In the genomic region with DNA sequence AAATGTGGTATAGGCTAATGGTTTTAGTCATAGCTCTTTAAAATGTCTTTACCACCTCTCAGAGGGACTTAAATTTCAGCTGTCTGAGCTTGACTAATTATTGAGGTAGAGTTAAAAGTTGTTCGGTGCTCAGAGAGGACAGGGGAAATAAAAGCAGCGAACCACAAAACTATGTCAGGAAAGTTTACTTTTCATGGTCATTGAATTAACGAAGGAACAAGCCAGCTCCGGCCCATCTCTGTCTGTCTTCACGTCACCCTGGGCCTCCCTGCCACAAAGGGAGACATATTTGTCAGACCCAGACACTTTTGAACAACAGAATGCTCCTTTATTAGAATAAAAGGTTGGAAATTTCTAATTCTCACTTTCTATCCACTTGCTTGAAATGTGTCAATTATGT, we compare ENCODE assay signal across 18 cellular contexts.
"Had no signal": no experiment of that assay in that cellular context is flagged by ENCODE, and none has a peak within 500 bp of the region (broad histone marks: within the 10 kb centered on the region; RNA-seq: fewer than 3 reads in every experiment).

No MANE protein-coding gene starts in this region.

- H3K9me3 ChIP-seq: colonic mucosa, neutrophil, psoas muscle, sigmoid colon had no signal

- H3K27me3 ChIP-seq: colonic mucosa, hepatocyte, neutrophil, sigmoid colon had no signal

- H3K27ac Mint-ChIP-seq: naive thymus-derived CD4-positive, alpha-beta T cell; type B pancreatic cell had no signal

- H3K9me3 Mint-ChIP-seq: type B pancreatic cell had no signal

- H3K79me2 ChIP-seq: hepatocyte had no signal

- H3K4me1 ChIP-seq: colonic mucosa, foreskin keratinocyte, psoas muscle had no signal

- H3K36me3 Mint-ChIP-seq: naive thymus-derived CD4-positive, alpha-beta T cell; type B pancreatic cell had no signal

- H3K4me1 Mint-ChIP-seq: naive thymus-derived CD4-positive, alpha-beta T cell had no signal

- H3K4me3 Mint-ChIP-seq: naive thymus-derived CD4-positive, alpha-beta T cell; type B pancreatic cell had no signal

- H2AFZ ChIP-seq: hepatocyte had no signal

- H3K36me3 ChIP-seq: colonic mucosa, neutrophil, sigmoid colon had no signal

- ATAC-seq: foreskin keratinocyte; left cardiac atrium; left ventricle myocardium superior; naive thymus-derived CD4-positive, alpha-beta T cell; psoas muscle had no signal

- H3K4me3 ChIP-seq: colonic mucosa, hepatocyte, lung, psoas muscle, sigmoid colon, skin epidermis had no signal

- H3K27ac ChIP-seq: colonic mucosa, foreskin keratinocyte, hepatocyte, neutrophil, psoas muscle, sigmoid colon, skin epidermis had no signal

- DNase-seq: colonic mucosa; dermis blood vessel endothelial cell; erythroblast; foreskin keratinocyte; head of caudate nucleus; kidney; left cardiac atrium; left ventricle myocardium superior; naive thymus-derived CD4-positive, alpha-beta T cell; psoas muscle; sigmoid colon; stimulated activated CD4-positive, alpha-beta T cell treated with anti-CD3 and anti-CD28 coated beads, Interleukin-12 subunit alpha, Interleukin-12 subunit beta, amount 100 ng/mL, for 4 hours; stimulated activated naive CD4-positive, alpha-beta T cell had no signal
